Comparison of ENCODE assay signal across 8 cellular contexts in genomic region chr3:197554196-197554561, GRCh38.
A peak's percentile ranks its signal among the peaks of the same experiment; 100 is the strongest.
DNase-seq lines count a peak whose midpoint lies in the region; TF ChIP-seq lines count a peak whose summit lies in the region.

No MANE protein-coding gene starts in this region.

- peaks cover 15% of the 10 kb centered on the region for H3K4me1 ChIP-seq in effector memory CD4-positive, alpha-beta T cell (ENCODE audit: control insufficient read depth, insufficient read depth, low read length, poor library complexity, severe bottlenecking)
- peaks cover 18 to 26% of the 10 kb centered on the region in 2 experiments for H3K4me1 ChIP-seq in neutrophil (ENCODE audit: control insufficient read depth in 1 of 2, insufficient read depth in 1 of 2, low read depth in 1 of 2, low read length in 1 of 2)

- no peaks in the 10 kb centered on the region for H3K27me3 ChIP-seq in effector memory CD4-positive, alpha-beta T cell (replicated peaks; ENCODE audit: control insufficient read depth, insufficient read depth, low read length, poor library complexity, severe bottlenecking)
- H3K27me3 ChIP-seq in neutrophil: peaks cover 24% of the 10 kb centered on the region

- DNase-seq in DMS53 treated with DMSO at 0.1 percent for 48 hours (lab: John Stamatoyannopoulos, UW; ENCODE audit: unreplicated experiment): peak; percentile 32
- no peak for DNase-seq in DMS53 (lab: John Stamatoyannopoulos, UW)
- DNase-seq in LNCaP clone FGC (ENCODE audit: low read depth): no peak
- DNase-seq in effector memory CD4-positive, alpha-beta T cell: no peak
- DNase-seq in GM19240 (ENCODE audit: insufficient read length, low spot score): no peak
- DNase-seq in NCI-H146 treated with DMSO at 0.1 percent for 48 hours (lab: John Stamatoyannopoulos, UW; ENCODE audit: unreplicated experiment): no peak
- DNase-seq in EL: no peak

- H3K9me3 ChIP-seq in effector memory CD4-positive, alpha-beta T cell (ENCODE audit: control insufficient read depth, low read length): no peaks in the 10 kb centered on the region
- H3K9me3 ChIP-seq in neutrophil: no peaks in the 10 kb centered on the region

- H3K36me3 ChIP-seq in effector memory CD4-positive, alpha-beta T cell (ENCODE audit: control insufficient read depth, insufficient read depth, low read length): no peaks in the 10 kb centered on the region
- peaks cover 5% of the 10 kb centered on the region for H3K36me3 ChIP-seq in neutrophil

- peak overlapping the region; percentile 23 for H3K27ac ChIP-seq in effector memory CD4-positive, alpha-beta T cell (ENCODE audit: insufficient read depth, low read length, poor library complexity, severe bottlenecking)
- peak overlapping the region; percentile 87 for H3K27ac ChIP-seq in neutrophil

- TF ChIP-seq CTCF in LNCaP clone FGC (IDR thresholded peaks at IDR 0.05; ENCODE audit: control insufficient read depth, extremely low read depth, insufficient read depth) (no peak), neutrophil (IDR thresholded peaks at IDR 0.05) (no peak)

- H3K4me3 ChIP-seq in LNCaP clone FGC (ENCODE audit: low read depth, low read length) (peak overlapping the region; percentile 95), neutrophil (ENCODE audit: low read depth in 1 of 2, low read length in 1 of 2) (peak overlapping the region; percentile 82 to 95)
- peak overlapping the region; percentile 95 for H3K4me3 ChIP-seq in effector memory CD4-positive, alpha-beta T cell (ENCODE audit: insufficient read depth, low read depth, low read length, poor library complexity, severe bottlenecking)
